ENCODE assay signal across 15 cellular contexts in genomic region chr7:123711832-123712293, GRCh38. TPM values are rescaled to one million over a fixed set of nuclear protein-coding genes. Genes with fewer than 3 reads are reported as not detected.
DNase-seq lines count a peak whose midpoint lies in the region; ATAC-seq, FAIRE-seq and TF ChIP-seq lines count a peak whose summit lies in the region.
"Had no signal": no experiment of that assay in that cellular context is flagged by ENCODE, and none has a peak within 500 bp of the region (broad histone marks: within the 10 kb centered on the region; RNA-seq: fewer than 3 reads in every experiment).

No MANE protein-coding gene starts in this region.

- H3K4me3 ChIP-seq in CD4-positive, alpha-beta memory T cell (ENCODE audit: low read length in 2 of 2): no peak overlapping the region
- H3K4me3 ChIP-seq in bronchial epithelial cell (ENCODE audit: low read depth, low read length): no peak overlapping the region
- H3K4me3 ChIP-seq: left ventricle myocardium inferior, tibial artery had no signal

- no peak for FAIRE-seq in bronchial epithelial cell (lab: Jason Lieb, UNC)
- FAIRE-seq: HepG2 had no signal

- peak overlapping the region in 6 of 8 donors; percentile 2 to 74 (median 23) for H3K4me3 Mint-ChIP-seq in CD4-positive, alpha-beta memory T cell
- H3K4me3 Mint-ChIP-seq: CD14-positive monocyte had no signal

- peaks cover 40 to 56% (median 51%) of the 10 kb centered on the region in 4 donors for H3K4me1 Mint-ChIP-seq in CD4-positive, alpha-beta memory T cell

- H3K4me1 ChIP-seq in CD4-positive, alpha-beta memory T cell (ENCODE audit: insufficient read depth, low read length): peaks cover 37% of the 10 kb centered on the region

- H3K27me3 Mint-ChIP-seq in CD4-positive, alpha-beta memory T cell: no peaks in the 10 kb centered on the region
- H3K27me3 Mint-ChIP-seq: brain had no signal

- no peak for ATAC-seq in GM21619 (IDR thresholded peaks at IDR 0.05; ENCODE audit: unreplicated experiment)
- ATAC-seq in GM19452 (IDR thresholded peaks at IDR 0.05; ENCODE audit: unreplicated experiment): no peak
- ATAC-seq: HepG2 had no signal

- no peaks in the 10 kb centered on the region for H3K9me3 Mint-ChIP-seq in CD4-positive, alpha-beta memory T cell
- H3K9me3 Mint-ChIP-seq: brain, CD14-positive monocyte had no signal

- CTCF ChIA-PET in CD4-positive, alpha-beta memory T cell (lab: Charles Lee; ENCODE audit: partially characterized antibody): no interaction called here

- H3K27ac ChIP-seq in CD4-positive, alpha-beta memory T cell (ENCODE audit: low read depth, low read length): no peak overlapping the region
- H3K27ac ChIP-seq: 22Rv1, left ventricle myocardium inferior, tibial artery had no signal

- DNase-seq in NCI-H2107 treated with DMSO at 0.1 percent for 48 hours (lab: John Stamatoyannopoulos, UW; ENCODE audit: unreplicated experiment): peak; percentile 11
- DNase-seq in NCI-H2107 (lab: John Stamatoyannopoulos, UW): no peak
- DNase-seq in CD4-positive, alpha-beta memory T cell: no peak
- peak; percentile 27 for DNase-seq in RKO (ENCODE audit: low spot score)
- DNase-seq in bronchial epithelial cell (ENCODE audit: low read depth): peak; percentile 43
- DNase-seq in HK-2 (ENCODE audit: unreplicated experiment): no peak
- DNase-seq: left ventricle myocardium inferior; NK-92 treated with Interleukin-12 subunit alpha and Interleukin-12 subunit beta, amount 100 ng/mL, for 24 hours; tibial artery had no signal

- TF ChIP-seq CTCF in bronchial epithelial cell (IDR thresholded peaks at IDR 0.05; ENCODE audit: insufficient read depth, low read length, severe bottlenecking): no peak

- H3K27me3 ChIP-seq in CD4-positive, alpha-beta memory T cell (ENCODE audit: insufficient read depth, low read length): no peaks in the 10 kb centered on the region
- H3K27me3 ChIP-seq in bronchial epithelial cell (ENCODE audit: control insufficient read depth, insufficient read depth, low read length): no peaks in the 10 kb centered on the region
- H3K27me3 ChIP-seq: tibial artery had no signal

- H3K27ac Mint-ChIP-seq in CD4-positive, alpha-beta memory T cell: peak overlapping the region in 3 of 7 donors; percentile 17 to 61 (median 22)

- peaks cover 9% of the 10 kb centered on the region for H3K36me3 ChIP-seq in CD4-positive, alpha-beta memory T cell (ENCODE audit: insufficient read depth, low read length)
- H3K36me3 ChIP-seq in bronchial epithelial cell (ENCODE audit: control insufficient read depth, insufficient read depth, low read length): peaks cover 3% of the 10 kb centered on the region

- H3K36me3 Mint-ChIP-seq in CD4-positive, alpha-beta memory T cell: peaks cover 17 to 18% of the 10 kb centered on the region in 2 donors

- POLR2A ChIA-PET in CD4-positive, alpha-beta memory T cell (lab: Charles Lee; ENCODE audit: partially characterized antibody): no interaction called here

- intact Hi-C loops in CD4-positive, alpha-beta memory T cell (cut with micrococcal nuclease): loop anchor here (5.0 kb wide), 1 partner anchor 35 kb away; the partner anchor contains the start of gene WASL

- no peaks in the 10 kb centered on the region for H3K9me3 ChIP-seq in CD4-positive, alpha-beta memory T cell (ENCODE audit: control insufficient read depth in 1 of 2, low read length in 2 of 2)
- H3K9me3 ChIP-seq: left ventricle myocardium inferior, tibial artery had no signal

RNA-seq across cellular contexts. Expression of gene WASL, which starts 36.9 kb away (rescaled TPM):
- total RNA-seq in CD4-positive, alpha-beta memory T cell: 10 to 100 TPM; 12.7 to 13.5 TPM
- 1 to 10 TPM; 1.9 to 2.9 TPM for polyA plus RNA-seq in CD4-positive, alpha-beta memory T cell
- total RNA-seq in bronchial epithelial cell: 15.0 and 24.3 TPM in 2 replicates

RNA-seq across cellular contexts. Expression of gene LMOD2, which starts 56.2 kb away (rescaled TPM):
- not detected for total RNA-seq in CD4-positive, alpha-beta memory T cell
- under 1 TPM in 1 of 2 donors, not detected in 1; 0.17 TPM for polyA plus RNA-seq in CD4-positive, alpha-beta memory T cell
- not detected in 2 replicates for total RNA-seq in bronchial epithelial cell
- total RNA-seq: HepG2 had no signal
- polyA plus RNA-seq: HepG2 had no signal

Comparison
In these comparisons a context has a peak if more than half of its experiments do, and no peak if none do; other contexts are left out.
1. DNase-seq: peak in NCI-H2107 treated with DMSO at 0.1 percent for 48 hours (single experiment), RKO (single experiment) and bronchial epithelial cell (single experiment); none in NCI-H2107 (single experiment), CD4-positive, alpha-beta memory T cell (0 of 5) and HK-2 (single experiment).